ENCODE assay signal across 10 cellular contexts in genomic region chr13:112692104-112692503, GRCh38. TPM values are rescaled to one million over a fixed set of nuclear protein-coding genes. Genes with fewer than 3 reads are reported as not detected.
DNase-seq lines count a peak whose midpoint lies in the region; ATAC-seq, FAIRE-seq and TF ChIP-seq lines count a peak whose summit lies in the region.
"Had no signal": no experiment of that assay in that cellular context is flagged by ENCODE, and none has a peak within 500 bp of the region (broad histone marks: within the 10 kb centered on the region; RNA-seq: fewer than 3 reads in every experiment).

No MANE protein-coding gene starts in this region.

- H3K27me3 Mint-ChIP-seq in naive thymus-derived CD8-positive, alpha-beta T cell: no peaks in the 10 kb centered on the region

- peak overlapping the region; percentile 92 to 97 (median 95) for H3K9ac ChIP-seq in BLaER1 treated with 17β-estradiol and CSF1 and Interleukin-3, amounts not matched to agents 10 nM and 100 nM
- peak overlapping the region; percentile 76 for H3K9ac ChIP-seq in HUES6 (ENCODE audit: low read length)

- peak overlapping the region in 2 of 10 donors; percentile 56 to 69 for H3K27ac Mint-ChIP-seq in naive thymus-derived CD8-positive, alpha-beta T cell

- H3K27ac ChIP-seq in BLaER1 treated with 17β-estradiol and CSF1 and Interleukin-3, amounts not matched to agents 10 nM and 100 nM: peak overlapping the region; percentile 26 to 94 (median 91); a peak in 20 of 22 replicates
- H3K27ac ChIP-seq in HUES6 (ENCODE audit: low read depth, low read length): no peak overlapping the region
- peak overlapping the region in 29 of 59 donors; percentile 10 to 96 (median 81) for H3K27ac ChIP-seq in dorsolateral prefrontal cortex
- H3K27ac ChIP-seq in RWPE1: no peak overlapping the region
- H3K27ac ChIP-seq: SJSA1 had no signal

- H3K4me1 ChIP-seq in BLaER1 treated with 17β-estradiol and CSF1 and Interleukin-3, amounts not matched to agents 10 nM and 100 nM: peaks cover 52 to 69% (median 60%) of the 10 kb centered on the region in 10 experiments
- peaks cover 38% of the 10 kb centered on the region for H3K4me1 ChIP-seq in HUES6 (ENCODE audit: control insufficient read depth, insufficient read depth, low read length)

- ATAC-seq in naive thymus-derived CD8-positive, alpha-beta T cell: no peak

- POLR2A ChIA-PET in naive thymus-derived CD8-positive, alpha-beta T cell (lab: Charles Lee): no interaction called here
- POLR2A ChIA-PET in RWPE1 (lab: Yijun Ruan, JAX; ENCODE audit: low non-redundant PET): no interaction called here

- H3K4me2 ChIP-seq in BLaER1 treated with 17β-estradiol and CSF1 and Interleukin-3, amounts not matched to agents 10 nM and 100 nM: peak overlapping the region; percentile 85 to 99 (median 95)

- no peaks in the 10 kb centered on the region for H3K9me3 ChIP-seq in BLaER1 treated with 17β-estradiol and CSF1 and Interleukin-3, amounts not matched to agents 10 nM and 100 nM (replicated peaks in 1 of 11)
- H3K9me3 ChIP-seq in HUES6 (ENCODE audit: control insufficient read depth, insufficient read depth, low read depth, low read length): no peaks in the 10 kb centered on the region
- H3K9me3 ChIP-seq: SJSA1 had no signal

- H3K36me3 Mint-ChIP-seq in naive thymus-derived CD8-positive, alpha-beta T cell: peaks cover 0 to 2% (median 2%) of the 10 kb centered on the region in 3 donors

- peak overlapping the region; percentile 81 to 93 (median 88) for H3K4me3 Mint-ChIP-seq in naive thymus-derived CD8-positive, alpha-beta T cell

- intact Hi-C loops in dorsolateral prefrontal cortex (cut with DNase I): loop anchor here (5.0 to 10.0 kb wide), 3 partner anchors 50 to 113 kb away; no protein-coding TSS in a partner anchor

- TF ChIP-seq CTCF in dorsolateral prefrontal cortex (IDR thresholded peaks at IDR 0.05 in 54 of 56, conservative IDR thresholded peaks at IDR 0.05 in 2 of 56; ENCODE audit: low read depth in 1 of 56, partially characterized antibody in 56 of 56) (no peak), foreskin fibroblast (IDR thresholded peaks at IDR 0.05; ENCODE audit: low read depth, low read length) (no peak), RWPE1 (conservative IDR thresholded peaks at IDR 0.05; ENCODE audit: low read depth) (no peak)

- H3K4me1 Mint-ChIP-seq in naive thymus-derived CD8-positive, alpha-beta T cell: peaks cover 23 to 60% (median 51%) of the 10 kb centered on the region in 4 donors

- DNase-seq in dorsolateral prefrontal cortex (peak in 2 of 10 donors; percentile 27 to 33), foreskin fibroblast (no peak), frontal cortex (ENCODE audit: low spot score in 2 of 2) (no peak), RWPE1 (ENCODE audit: low spot score) (no peak), medulla oblongata (ENCODE audit: extremely low spot score) (no peak)
- peak in 1 of 10 donors; percentile 19 for DNase-seq in naive thymus-derived CD8-positive, alpha-beta T cell
- DNase-seq: stimulated activated CD4-positive, alpha-beta T cell treated with anti-CD3 and anti-CD28 coated beads, Interleukin-2, amount 100 ng/mL, for 48 hours had no signal

- CTCF ChIA-PET in RWPE1 (lab: Yijun Ruan, JAX): no interaction called here

- H4K20me1 ChIP-seq in BLaER1 treated with 17β-estradiol and CSF1 and Interleukin-3, amounts not matched to agents 10 nM and 100 nM: peaks cover 52 to 69% (median 57%) of the 10 kb centered on the region in 11 experiments

- no peaks in the 10 kb centered on the region for H3K9me3 Mint-ChIP-seq in naive thymus-derived CD8-positive, alpha-beta T cell

- no peak for FAIRE-seq in frontal cortex (lab: Jason Lieb, UNC)

- peaks cover 8 to 31% (median 23%) of the 10 kb centered on the region in 11 experiments for H3K36me3 ChIP-seq in BLaER1 treated with 17β-estradiol and CSF1 and Interleukin-3, amounts not matched to agents 10 nM and 100 nM
- H3K36me3 ChIP-seq in HUES6 (ENCODE audit: control insufficient read depth, insufficient read depth, low read length): peaks cover 4% of the 10 kb centered on the region; the same call in 1 of the 2 replicates

- H3K4me3 ChIP-seq in BLaER1 treated with 17β-estradiol and CSF1 and Interleukin-3, amounts not matched to agents 10 nM and 100 nM: peak overlapping the region; percentile 88 to 100 (median 98)
- H3K4me3 ChIP-seq in HUES6 (ENCODE audit: low read depth, low read length) (peak overlapping the region; percentile 78), dorsolateral prefrontal cortex (peak overlapping the region in 58 of 59 donors; percentile 65 to 99 (median 90)), foreskin fibroblast (ENCODE audit: low read depth in 1 of 2, low read length in 2 of 2) (no peak overlapping the region)
- H3K4me3 ChIP-seq: SJSA1 had no signal

- H3K27me3 ChIP-seq in BLaER1 treated with 17β-estradiol and CSF1 and Interleukin-3, amounts not matched to agents 10 nM and 100 nM: no peaks in the 10 kb centered on the region
- H3K27me3 ChIP-seq in HUES6 (ENCODE audit: control insufficient read depth, insufficient read depth, low read length): peaks cover 8% of the 10 kb centered on the region; the same call in 1 of the 2 replicates
- H3K27me3 ChIP-seq in dorsolateral prefrontal cortex: no peaks in the 10 kb centered on the region
- H3K27me3 ChIP-seq: SJSA1 had no signal

RNA-seq across cellular contexts. Expression of gene ATP11A, which starts 2.3 kb away (rescaled TPM):
- 100 to 1,000 TPM in 25 of 120 experiments, 10 to 100 TPM in 95; 43.2 to 193 (median 80.8) TPM for total RNA-seq in dorsolateral prefrontal cortex
- total RNA-seq in naive thymus-derived CD8-positive, alpha-beta T cell: 10 to 100 TPM; 21.5 to 23.9 TPM
- polyA plus RNA-seq in naive thymus-derived CD8-positive, alpha-beta T cell: 1 to 10 TPM in 2 of 3 donors, under 1 TPM in 1; 0.76 to 3.1 (median 2.0) TPM
- 6.9 TPM for total RNA-seq in frontal cortex

Comparison
In these comparisons a context has a peak if more than half of its experiments do, and no peak if none do; other contexts are left out.
1. H3K27ac ChIP-seq: peak in BLaER1 treated with 17β-estradiol and CSF1 and Interleukin-3, amounts not matched to agents 10 nM and 100 nM (11 of 11); none in HUES6 (single experiment) and RWPE1 (single experiment).
2. H3K4me3 ChIP-seq: peak in BLaER1 treated with 17β-estradiol and CSF1 and Interleukin-3, amounts not matched to agents 10 nM and 100 nM (10 of 10), HUES6 (single experiment) and dorsolateral prefrontal cortex (58 of 59); none in foreskin fibroblast (0 of 2).